ENCODE assay signal across 1 cellular context in the genomic region with DNA sequence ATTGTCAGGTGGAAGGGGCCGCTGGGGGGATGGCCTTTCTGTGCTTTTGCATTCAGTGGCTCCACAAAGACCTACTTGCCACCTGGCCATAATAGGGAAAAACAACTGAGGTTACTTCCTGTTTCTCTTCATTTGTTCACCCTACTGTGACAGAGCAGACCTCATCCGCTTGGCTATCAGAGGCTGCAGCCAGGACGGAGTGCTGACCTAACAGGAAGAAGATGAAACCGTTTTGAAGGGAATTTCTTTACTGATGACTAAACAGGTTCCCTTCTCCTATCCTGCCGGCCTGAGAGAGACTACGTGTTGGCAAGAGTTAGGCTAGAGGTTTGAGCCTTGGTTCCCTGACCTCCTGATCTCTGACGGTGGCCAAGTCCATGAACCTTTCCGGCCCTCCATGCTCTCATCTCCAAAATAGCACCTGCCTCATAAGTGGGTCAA.
TF ChIP-seq lines count a peak whose summit lies in the region.

No MANE protein-coding gene starts in this region.

TF ChIP-seq in K562, 482 proteins besides CTCF, POLR2A, EP300 and RAD21 (continued from another document and continues in another):
- TF ChIP-seq ZNF311 (CRISPR knock-in tag; IDR thresholded peaks at IDR 0.05) (no peak), SNAPC5 (CRISPR knock-in tag; IDR thresholded peaks at IDR 0.05) (no peak), IRF9 (tag; IDR thresholded peaks at IDR 0.05) (no peak), SAP30 (IDR thresholded peaks at IDR 0.05; ENCODE audit: borderline replicate concordance, insufficient read depth, low read depth, low read length, poor library complexity, severe bottlenecking) (no peak), ZNF699 (CRISPR knock-in tag; IDR thresholded peaks at IDR 0.05; ENCODE audit: insufficient replicate concordance) (no peak), FOXP1 (CRISPR knock-in tag; IDR thresholded peaks at IDR 0.05) (no peak), ZFPM2 (CRISPR knock-in tag; IDR thresholded peaks at IDR 0.05) (no peak), EZH2 (IDR thresholded peaks at IDR 0.05; ENCODE audit: borderline replicate concordance, low read depth, low read length) (no peak), MIER1 (IDR thresholded peaks at IDR 0.05; ENCODE audit: low read depth) (no peak), GTF2E2 (tag; IDR thresholded peaks at IDR 0.05) (no peak), GABPB1 (CRISPR knock-in tag; IDR thresholded peaks at IDR 0.05) (0 out of 2 replicates have a peak, but pooled peaks have one; percentile 26), CREM (IDR thresholded peaks at IDR 0.05; ENCODE audit: low read depth) (no peak), MTF1 (CRISPR knock-in tag; IDR thresholded peaks at IDR 0.05; ENCODE audit: borderline replicate concordance) (no peak), TFAP4 (CRISPR knock-in tag; IDR thresholded peaks at IDR 0.05; ENCODE audit: borderline replicate concordance) (no peak), MCM2 (IDR thresholded peaks at IDR 0.05; ENCODE audit: low read depth) (no peak), SREBF1 (IDR thresholded peaks at IDR 0.05; ENCODE audit: borderline replicate concordance, low read depth, low read length) (no peak), CHD4 (IDR thresholded peaks at IDR 0.05; ENCODE audit: insufficient read depth, insufficient replicate concordance, low read depth, low read length, poor library complexity, severe bottlenecking) (no peak), ZBED1 (IDR thresholded peaks at IDR 0.05) (no peak), NR2C2 (CRISPR knock-in tag; IDR thresholded peaks at IDR 0.05) (no peak), NR2C2 (tag; IDR thresholded peaks at IDR 0.05) (peak; percentile 37; the same call in 1 of the 2 replicates), WHSC1 (IDR thresholded peaks at IDR 0.05; ENCODE audit: low read length) (no peak), ZBTB49 (CRISPR knock-in tag; IDR thresholded peaks at IDR 0.05; ENCODE audit: borderline replicate concordance) (no peak), NFATC3 (IDR thresholded peaks at IDR 0.05) (no peak), GABPA (tag; conservative IDR thresholded peaks at IDR 0.05; ENCODE audit: low read depth) (peak; percentile 49; the same call in 1 of the 2 replicates), ZNF57 (CRISPR knock-in tag; IDR thresholded peaks at IDR 0.05) (no peak), CREB1 (IDR thresholded peaks at IDR 0.05) (no peak), CREB1 (CRISPR knock-in tag; IDR thresholded peaks at IDR 0.05) (peak; percentile 46; the same call in 1 of the 2 replicates), FUS (optimal IDR thresholded peaks at IDR 0.05; ENCODE audit: low read depth, low read length) (no peak), TCF3 (CRISPR knock-in tag; IDR thresholded peaks at IDR 0.05) (peak; percentile 25; the same call in 1 of the 2 replicates), ZNF316 (IDR thresholded peaks at IDR 0.05) (peak; percentile 59), SRSF1 (IDR thresholded peaks at IDR 0.05; ENCODE audit: low read depth, low read length) (no peak), POU5F1 (IDR thresholded peaks at IDR 0.05; ENCODE audit: borderline replicate concordance, low read depth, low read length, partially characterized antibody) (no peak), ZNF347 (CRISPR knock-in tag; IDR thresholded peaks at IDR 0.05; ENCODE audit: low read depth) (no peak), RBM39 (optimal IDR thresholded peaks at IDR 0.05; ENCODE audit: low read depth, low read length) (no peak), BCLAF1 (IDR thresholded peaks at IDR 0.05; ENCODE audit: borderline replicate concordance in 1 of 2, control insufficient read depth in 1 of 2, low read depth in 2 of 2, low read length in 1 of 2) (no peak), ZNF436 (CRISPR knock-in tag; IDR thresholded peaks at IDR 0.05) (no peak), CBFA2T3 (IDR thresholded peaks at IDR 0.05) (no peak; the same call in 1 of the 2 replicates), DMBX1 (CRISPR knock-in tag; IDR thresholded peaks at IDR 0.05; ENCODE audit: borderline replicate concordance) (0 out of 2 replicates have a peak, but pooled peaks have one; percentile 12), ZNF586 (CRISPR knock-in tag; conservative IDR thresholded peaks at IDR 0.05) (no peak), ZNF41 (CRISPR knock-in tag; conservative IDR thresholded peaks at IDR 0.05) (no peak), PRPF4 (IDR thresholded peaks at IDR 0.05; ENCODE audit: insufficient read depth, low read depth, low read length, poor library complexity, severe bottlenecking) (no peak), HEY1 (CRISPR knock-in tag; IDR thresholded peaks at IDR 0.05; ENCODE audit: borderline replicate concordance) (no peak), ZKSCAN1 (IDR thresholded peaks at IDR 0.05; ENCODE audit: low read depth, low read length) (no peak), CCNT2 (IDR thresholded peaks at IDR 0.05; ENCODE audit: borderline replicate concordance, extremely low read depth, insufficient read length, low read depth, low read length) (no peak), SUPT5H (IDR thresholded peaks at IDR 0.05) (no peak)
- TF ChIP-seq, protein P1, sequence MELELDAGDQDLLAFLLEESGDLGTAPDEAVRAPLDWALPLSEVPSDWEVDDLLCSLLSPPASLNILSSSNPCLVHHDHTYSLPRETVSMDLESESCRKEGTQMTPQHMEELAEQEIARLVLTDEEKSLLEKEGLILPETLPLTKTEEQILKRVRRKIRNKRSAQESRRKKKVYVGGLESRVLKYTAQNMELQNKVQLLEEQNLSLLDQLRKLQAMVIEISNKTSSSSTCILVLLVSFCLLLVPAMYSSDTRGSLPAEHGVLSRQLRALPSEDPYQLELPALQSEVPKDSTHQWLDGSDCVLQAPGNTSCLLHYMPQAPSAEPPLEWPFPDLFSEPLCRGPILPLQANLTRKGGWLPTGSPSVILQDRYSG (tag; conservative IDR thresholded peaks at IDR 0.05; ENCODE audit: low read depth) = no peak
- TF ChIP-seq, protein P2, sequence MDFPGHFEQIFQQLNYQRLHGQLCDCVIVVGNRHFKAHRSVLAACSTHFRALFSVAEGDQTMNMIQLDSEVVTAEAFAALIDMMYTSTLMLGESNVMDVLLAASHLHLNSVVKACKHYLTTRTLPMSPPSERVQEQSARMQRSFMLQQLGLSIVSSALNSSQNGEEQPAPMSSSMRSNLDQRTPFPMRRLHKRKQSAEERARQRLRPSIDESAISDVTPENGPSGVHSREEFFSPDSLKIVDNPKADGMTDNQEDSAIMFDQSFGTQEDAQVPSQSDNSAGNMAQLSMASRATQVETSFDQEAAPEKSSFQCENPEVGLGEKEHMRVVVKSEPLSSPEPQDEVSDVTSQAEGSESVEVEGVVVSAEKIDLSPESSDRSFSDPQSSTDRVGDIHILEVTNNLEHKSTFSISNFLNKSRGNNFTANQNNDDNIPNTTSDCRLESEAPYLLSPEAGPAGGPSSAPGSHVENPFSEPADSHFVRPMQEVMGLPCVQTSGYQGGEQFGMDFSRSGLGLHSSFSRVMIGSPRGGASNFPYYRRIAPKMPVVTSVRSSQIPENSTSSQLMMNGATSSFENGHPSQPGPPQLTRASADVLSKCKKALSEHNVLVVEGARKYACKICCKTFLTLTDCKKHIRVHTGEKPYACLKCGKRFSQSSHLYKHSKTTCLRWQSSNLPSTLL (IDR thresholded peaks at IDR 0.05) = no peak
- TF ChIP-seq, protein P3, sequence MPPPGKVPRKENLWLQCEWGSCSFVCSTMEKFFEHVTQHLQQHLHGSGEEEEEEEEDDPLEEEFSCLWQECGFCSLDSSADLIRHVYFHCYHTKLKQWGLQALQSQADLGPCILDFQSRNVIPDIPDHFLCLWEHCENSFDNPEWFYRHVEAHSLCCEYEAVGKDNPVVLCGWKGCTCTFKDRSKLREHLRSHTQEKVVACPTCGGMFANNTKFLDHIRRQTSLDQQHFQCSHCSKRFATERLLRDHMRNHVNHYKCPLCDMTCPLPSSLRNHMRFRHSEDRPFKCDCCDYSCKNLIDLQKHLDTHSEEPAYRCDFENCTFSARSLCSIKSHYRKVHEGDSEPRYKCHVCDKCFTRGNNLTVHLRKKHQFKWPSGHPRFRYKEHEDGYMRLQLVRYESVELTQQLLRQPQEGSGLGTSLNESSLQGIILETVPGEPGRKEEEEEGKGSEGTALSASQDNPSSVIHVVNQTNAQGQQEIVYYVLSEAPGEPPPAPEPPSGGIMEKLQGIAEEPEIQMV (tag; conservative IDR thresholded peaks at IDR 0.05; ENCODE audit: low read depth) = no peak
- TF ChIP-seq, protein P4, sequence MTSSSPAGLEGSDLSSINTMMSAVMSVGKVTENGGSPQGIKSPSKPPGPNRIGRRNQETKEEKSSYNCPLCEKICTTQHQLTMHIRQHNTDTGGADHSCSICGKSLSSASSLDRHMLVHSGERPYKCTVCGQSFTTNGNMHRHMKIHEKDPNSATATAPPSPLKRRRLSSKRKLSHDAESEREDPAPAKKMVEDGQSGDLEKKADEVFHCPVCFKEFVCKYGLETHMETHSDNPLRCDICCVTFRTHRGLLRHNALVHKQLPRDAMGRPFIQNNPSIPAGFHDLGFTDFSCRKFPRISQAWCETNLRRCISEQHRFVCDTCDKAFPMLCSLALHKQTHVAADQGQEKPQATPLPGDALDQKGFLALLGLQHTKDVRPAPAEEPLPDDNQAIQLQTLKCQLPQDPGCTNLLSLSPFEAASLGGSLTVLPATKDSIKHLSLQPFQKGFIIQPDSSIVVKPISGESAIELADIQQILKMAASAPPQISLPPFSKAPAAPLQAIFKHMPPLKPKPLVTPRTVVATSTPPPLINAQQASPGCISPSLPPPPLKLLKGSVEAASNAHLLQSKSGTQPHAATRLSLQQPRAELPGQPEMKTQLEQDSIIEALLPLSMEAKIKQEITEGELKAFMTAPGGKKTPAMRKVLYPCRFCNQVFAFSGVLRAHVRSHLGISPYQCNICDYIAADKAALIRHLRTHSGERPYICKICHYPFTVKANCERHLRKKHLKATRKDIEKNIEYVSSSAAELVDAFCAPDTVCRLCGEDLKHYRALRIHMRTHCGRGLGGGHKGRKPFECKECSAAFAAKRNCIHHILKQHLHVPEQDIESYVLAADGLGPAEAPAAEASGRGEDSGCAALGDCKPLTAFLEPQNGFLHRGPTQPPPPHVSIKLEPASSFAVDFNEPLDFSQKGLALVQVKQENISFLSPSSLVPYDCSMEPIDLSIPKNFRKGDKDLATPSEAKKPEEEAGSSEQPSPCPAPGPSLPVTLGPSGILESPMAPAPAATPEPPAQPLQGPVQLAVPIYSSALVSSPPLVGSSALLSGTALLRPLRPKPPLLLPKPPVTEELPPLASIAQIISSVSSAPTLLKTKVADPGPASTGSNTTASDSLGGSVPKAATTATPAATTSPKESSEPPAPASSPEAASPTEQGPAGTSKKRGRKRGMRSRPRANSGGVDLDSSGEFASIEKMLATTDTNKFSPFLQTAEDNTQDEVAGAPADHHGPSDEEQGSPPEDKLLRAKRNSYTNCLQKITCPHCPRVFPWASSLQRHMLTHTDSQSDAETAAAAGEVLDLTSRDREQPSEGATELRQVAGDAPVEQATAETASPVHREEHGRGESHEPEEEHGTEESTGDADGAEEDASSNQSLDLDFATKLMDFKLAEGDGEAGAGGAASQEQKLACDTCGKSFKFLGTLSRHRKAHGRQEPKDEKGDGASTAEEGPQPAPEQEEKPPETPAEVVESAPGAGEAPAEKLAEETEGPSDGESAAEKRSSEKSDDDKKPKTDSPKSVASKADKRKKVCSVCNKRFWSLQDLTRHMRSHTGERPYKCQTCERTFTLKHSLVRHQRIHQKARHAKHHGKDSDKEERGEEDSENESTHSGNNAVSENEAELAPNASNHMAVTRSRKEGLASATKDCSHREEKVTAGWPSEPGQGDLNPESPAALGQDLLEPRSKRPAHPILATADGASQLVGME (CRISPR knock-in tag; IDR thresholded peaks at IDR 0.05) = no peak
